25 cellular contexts compared by ENCODE assay signal in the genomic region with DNA sequence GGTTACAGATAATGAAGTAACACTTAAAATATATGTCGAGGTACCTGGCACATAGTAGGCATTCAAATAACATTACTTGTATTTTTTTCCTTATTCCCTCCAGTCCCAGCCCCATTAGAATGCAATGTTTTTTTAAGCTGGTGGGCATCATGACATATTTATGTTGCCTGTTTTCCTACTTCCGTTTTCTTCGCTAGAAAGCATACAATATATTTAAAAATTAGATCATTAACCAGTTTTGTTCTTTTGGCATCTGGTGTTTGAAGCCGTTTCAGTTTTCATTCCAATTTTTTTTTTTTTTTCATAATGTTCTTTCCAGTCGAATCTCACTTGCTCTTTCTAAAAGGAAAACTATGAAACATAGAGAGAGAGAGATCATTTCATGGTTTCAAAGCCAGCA.
"Had no signal": no experiment of that assay in that cellular context is flagged by ENCODE, and none has a peak within 500 bp of the region (broad histone marks: within the 10 kb centered on the region; RNA-seq: fewer than 3 reads in every experiment).

No MANE protein-coding gene starts in this region.

- H3K36me3 ChIP-seq: left ventricle myocardium inferior, ovary, suprapubic skin, thoracic aorta, tibial artery, upper lobe of right lung had no signal

- H3K27ac Mint-ChIP-seq: mesothelial cell of epicardium; naive B cell; natural killer cell treated with Interleukin-12 subunit alpha and Interleukin-12 subunit beta and Interleukin-15 and Interleukin-18, amount 100 ng/mL, for 72 hours; progenitor cell of endocrine pancreas; stimulated activated effector memory CD8-positive, alpha-beta T cell treated with anti-CD3 and anti-CD28 coated beads, Interleukin-12 subunit alpha, Interleukin-12 subunit beta, amount 100 ng/mL, for 72 hours; stimulated activated naive CD8-positive, alpha-beta T cell treated with anti-CD3 and anti-CD28 coated beads, Interleukin-15, Interleukin-2, amounts not matched to agents 100 ng/mL and 50 ng/mL, for 24 hours had no signal

- H3K36me3 Mint-ChIP-seq: mesothelial cell of epicardium; naive B cell; natural killer cell treated with Interleukin-12 subunit alpha and Interleukin-12 subunit beta and Interleukin-15 and Interleukin-18, amount 100 ng/mL, for 72 hours; stimulated activated effector memory CD8-positive, alpha-beta T cell treated with anti-CD3 and anti-CD28 coated beads, Interleukin-12 subunit alpha, Interleukin-12 subunit beta, amount 100 ng/mL, for 72 hours had no signal

- H3K27me3 ChIP-seq: ovary, suprapubic skin, tibial artery, upper lobe of right lung had no signal

- H3K9me3 ChIP-seq: ovary, suprapubic skin, thoracic aorta, tibial artery, upper lobe of right lung had no signal

- H3K27ac ChIP-seq: left ventricle myocardium inferior, ovary, skin epidermis, suprapubic skin, thoracic aorta, tibial artery, upper lobe of right lung had no signal

- DNase-seq: islet precursor cell; left ventricle myocardium inferior; mesendoderm; naive B cell; ovary; retina; right cardiac atrium; stimulated activated CD4-positive, alpha-beta T cell treated with anti-CD3 and anti-CD28 coated beads, Interleukin-12 subunit alpha, Interleukin-12 subunit beta, amount 100 ng/mL, for 4 hours; stimulated activated CD4-positive, alpha-beta T cell treated with anti-CD3 and anti-CD28 coated beads, Interleukin-15, amount 100 ng/mL, for 24 hours; stimulated activated CD4-positive, alpha-beta T cell treated with anti-CD3 and anti-CD28 coated beads, Interleukin-2, amount 100 ng/mL, for 24 hours; stimulated activated CD4-positive, alpha-beta T cell treated with anti-CD3 and anti-CD28 coated beads, Interleukin-4, amount 100 ng/mL, for 1 hour; stimulated activated naive CD4-positive, alpha-beta T cell; tibial artery; trophoblast cell; upper lobe of right lung had no signal

- H3K9me3 Mint-ChIP-seq: mesothelial cell of epicardium; naive B cell; stimulated activated effector memory CD8-positive, alpha-beta T cell treated with anti-CD3 and anti-CD28 coated beads, Interleukin-12 subunit alpha, Interleukin-12 subunit beta, amount 100 ng/mL, for 72 hours; stimulated activated naive CD8-positive, alpha-beta T cell treated with anti-CD3 and anti-CD28 coated beads, Interleukin-15, Interleukin-2, amounts not matched to agents 100 ng/mL and 50 ng/mL, for 24 hours had no signal

- H3K4me1 ChIP-seq: left ventricle myocardium inferior, suprapubic skin, tibial artery, upper lobe of right lung had no signal

- H3K4me3 Mint-ChIP-seq: mesothelial cell of epicardium; naive B cell; natural killer cell treated with Interleukin-12 subunit alpha and Interleukin-12 subunit beta and Interleukin-15 and Interleukin-18, amount 100 ng/mL, for 72 hours; stimulated activated effector memory CD8-positive, alpha-beta T cell treated with anti-CD3 and anti-CD28 coated beads, Interleukin-12 subunit alpha, Interleukin-12 subunit beta, amount 100 ng/mL, for 72 hours; stimulated activated naive CD8-positive, alpha-beta T cell treated with anti-CD3 and anti-CD28 coated beads, Interleukin-15, Interleukin-2, amounts not matched to agents 100 ng/mL and 50 ng/mL, for 24 hours had no signal

- H3K27me3 Mint-ChIP-seq: natural killer cell treated with Interleukin-12 subunit alpha and Interleukin-12 subunit beta and Interleukin-15 and Interleukin-18, amount 100 ng/mL, for 72 hours; progenitor cell of endocrine pancreas had no signal

- ATAC-seq: natural killer cell treated with Interleukin-12 subunit alpha and Interleukin-12 subunit beta and Interleukin-15 and Interleukin-18, amount 100 ng/mL, for 72 hours; right cardiac atrium; sciatic nerve; stimulated activated effector memory CD8-positive, alpha-beta T cell treated with anti-CD3 and anti-CD28 coated beads, Interleukin-12 subunit alpha, Interleukin-12 subunit beta, amount 100 ng/mL, for 72 hours; upper lobe of right lung had no signal

- H3K4me3 ChIP-seq: left ventricle myocardium inferior, lung, ovary, skin epidermis, suprapubic skin, thoracic aorta, tibial artery, upper lobe of right lung had no signal

- H3K4me1 Mint-ChIP-seq: mesothelial cell of epicardium; naive B cell; stimulated activated effector memory CD8-positive, alpha-beta T cell treated with anti-CD3 and anti-CD28 coated beads, Interleukin-12 subunit alpha, Interleukin-12 subunit beta, amount 100 ng/mL, for 72 hours had no signal
